In the genomic region with DNA sequence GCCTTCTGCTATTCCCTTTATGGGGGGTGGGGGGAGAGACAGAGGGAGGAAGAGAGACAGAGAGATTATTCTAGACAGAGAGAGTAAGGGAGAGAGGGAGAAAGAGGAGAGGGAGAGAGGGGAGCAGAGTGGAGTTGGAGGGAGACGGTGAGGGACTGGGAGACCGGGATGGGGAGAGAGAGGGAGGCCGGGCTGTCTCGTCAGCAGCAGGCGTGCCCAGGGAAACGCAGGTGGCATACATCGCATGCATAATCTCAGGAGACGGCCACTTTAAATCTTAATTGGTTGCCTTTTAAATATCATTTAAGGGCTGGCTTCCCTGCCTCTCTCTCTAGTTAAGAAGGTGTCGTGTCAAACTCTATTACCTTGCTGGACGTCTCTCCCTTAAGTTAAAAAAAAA, we compare ENCODE assay signal across 1 cellular context.
TF ChIP-seq lines count a peak whose summit lies in the region.

No MANE protein-coding gene starts in this region.

TF ChIP-seq in GM23338, 12 proteins besides CTCF, POLR2A, EP300 and RAD21 (continued from another document):
- no peak for TF ChIP-seq ZNF462 (CRISPR knock-in tag; IDR thresholded peaks at IDR 0.05)
- no peak for TF ChIP-seq ETS1 (IDR thresholded peaks at IDR 0.05)
- no peak for TF ChIP-seq EZH2 (IDR thresholded peaks at IDR 0.05; ENCODE audit: low read depth, unreplicated experiment)
- no peak for TF ChIP-seq NANOG (IDR thresholded peaks at IDR 0.05; ENCODE audit: borderline replicate concordance)
- no peak for TF ChIP-seq STAT1 (IDR thresholded peaks at IDR 0.05; ENCODE audit: unreplicated experiment)
